ENCODE assay signal across 27 cellular contexts in genomic region chr22:38970548-38970947, GRCh38. TPM values are rescaled to one million over a fixed set of nuclear protein-coding genes. Genes with fewer than 3 reads are reported as not detected.
A peak's percentile ranks its signal among the peaks of the same experiment; 100 is the strongest.
DNase-seq lines count a peak whose midpoint lies in the region; TF ChIP-seq lines count a peak whose summit lies in the region.
"Had no signal": no experiment of that assay in that cellular context is flagged by ENCODE, and none has a peak within 500 bp of the region (broad histone marks: within the 10 kb centered on the region; RNA-seq: fewer than 3 reads in every experiment).

No MANE protein-coding gene starts in this region.

- intact Hi-C loops in uterus (cut with DNase I; ENCODE audit: low total_unique reads): loop anchor here (10.0 kb wide), 1 partner anchor 106 kb away; no protein-coding TSS in a partner anchor

- H3K36me3 ChIP-seq in neutrophil (peaks cover 2% of the 10 kb centered on the region), uterus (no peaks in the 10 kb centered on the region)
- H3K36me3 ChIP-seq: MG63, SJCRH30 had no signal

- H3K4me3 ChIP-seq in neutrophil (ENCODE audit: low read depth in 1 of 2, low read length in 1 of 2): no peak overlapping the region
- H3K4me3 ChIP-seq in uterus: no peak overlapping the region
- H3K4me3 ChIP-seq: A549, GM23248, MG63, PC-9, SJCRH30 had no signal

- H3K27me3 ChIP-seq in neutrophil (no peaks in the 10 kb centered on the region), uterus (no peaks in the 10 kb centered on the region)
- H3K27me3 ChIP-seq: SJCRH30 had no signal

- no peak for TF ChIP-seq POLR2A in uterus (IDR thresholded peaks at IDR 0.05)

- peaks cover 83 to 87% of the 10 kb centered on the region in 2 experiments for H3K4me1 ChIP-seq in neutrophil (ENCODE audit: control insufficient read depth in 1 of 2, insufficient read depth in 1 of 2, low read depth in 1 of 2, low read length in 1 of 2)
- no peaks in the 10 kb centered on the region for H3K4me1 ChIP-seq in uterus
- H3K4me1 ChIP-seq: A549, SJCRH30 had no signal

- TF ChIP-seq CTCF in neutrophil (IDR thresholded peaks at IDR 0.05) (no peak), uterus (IDR thresholded peaks at IDR 0.05) (no peak)

- H3K27ac ChIP-seq in neutrophil: peak overlapping the region; percentile 77
- no peak overlapping the region for H3K27ac ChIP-seq in uterus
- H3K27ac ChIP-seq: A549, GM23248, PC-9, SJCRH30 had no signal

- DNase-seq in CD1c-positive myeloid dendritic cell (ENCODE audit: extremely low spot score) (peak; percentile 53), NCI-H69 (lab: John Stamatoyannopoulos, UW) (peak; percentile 29), dermis blood vessel endothelial cell (peak; percentile 5), kidney glomerular epithelial cell (lab: John Stamatoyannopoulos, UW) (no peak), uterus (no peak)
- no peak for DNase-seq in activated CD4-positive, alpha-beta T cell treated with anti-CD3 and anti-CD28 coated beads, Interleukin-2, amount 50 U/mL, for 48 hours
- DNase-seq: AML-193; C1 segment of cervical spinal cord; Calu3; DMS153; GM23248; H7; IMR-90; KG1; MG63; NCI-H1105 treated with DMSO at 0.1 percent for 48 hours; NCI-H146; NCI-H2029; NCI-H446; NCI-H524 treated with DMSO at 0.1 percent for 48 hours; NCI-H82; NK-92 treated with Interleukin-12 subunit alpha and Interleukin-12 subunit beta, amount 100 ng/mL, for 24 hours; PC-9; SJCRH30 had no signal

- no peaks in the 10 kb centered on the region for H3K9me3 ChIP-seq in neutrophil
- H3K9me3 ChIP-seq in uterus: no peaks in the 10 kb centered on the region
- H3K9me3 ChIP-seq: A549, MG63, SJCRH30 had no signal

RNA-seq across cellular contexts. Expression of gene APOBEC3B, which starts 11.6 kb away (rescaled TPM):
- total RNA-seq in dermis blood vessel endothelial cell: under 0.01 and 2.5 TPM in 2 replicates
- total RNA-seq in uterus: 1 to 10 TPM in 2 of 4 donors, not detected in 2; 1.2 to 1.5 TPM

RNA-seq across cellular contexts. Expression of gene APOBEC3A, which starts 13.1 kb away (rescaled TPM):
- not detected in 2 replicates for total RNA-seq in dermis blood vessel endothelial cell
- total RNA-seq in uterus: not detected
- total RNA-seq: Calu3, GM23248, H7, IMR-90, PC-9, RPMI7951, SJCRH30 had no signal

RNA-seq across cellular contexts. Expression of gene APOBEC3C, which starts 43.5 kb away (rescaled TPM):
- total RNA-seq in dermis blood vessel endothelial cell (0.68 and 3.9 TPM in 2 replicates), uterus (10 to 100 TPM in 1 of 4 donors, 1 to 10 TPM in 3; 3.6 to 48.2 (median 6.7) TPM)

RNA-seq across cellular contexts. Expression of gene APOBEC3D, which starts 50.4 kb away (rescaled TPM):
- total RNA-seq in dermis blood vessel endothelial cell (1.3 and 3.4 TPM in 2 replicates), uterus (1 to 10 TPM in 2 of 4 donors, not detected in 2; 2.1 to 9.6 TPM)
- total RNA-seq: SJCRH30 had no signal

Comparison
In these comparisons a context has a peak if more than half of its experiments do, and no peak if none do; other contexts are left out.
1. DNase-seq: peak in CD1c-positive myeloid dendritic cell (single experiment), NCI-H69 (single experiment) and dermis blood vessel endothelial cell (single experiment); none in kidney glomerular epithelial cell (single experiment), uterus (0 of 2) and activated CD4-positive, alpha-beta T cell treated with anti-CD3 and anti-CD28 coated beads, Interleukin-2, amount 50 U/mL, for 48 hours (0 of 2).